Comparison of ENCODE assay signal across 11 cellular contexts in genomic region chr11:36356201-36356600, GRCh38.
A peak's percentile ranks its signal among the peaks of the same experiment; 100 is the strongest.
DNase-seq lines count a peak whose midpoint lies in the region; ATAC-seq and TF ChIP-seq lines count a peak whose summit lies in the region.
"Had no signal": no experiment of that assay in that cellular context is flagged by ENCODE, and none has a peak within 500 bp of the region (broad histone marks: within the 10 kb centered on the region; RNA-seq: fewer than 3 reads in every experiment).

No MANE protein-coding gene starts in this region.

- peaks cover 14% of the 10 kb centered on the region for H3K4me1 ChIP-seq in A673 (ENCODE audit: insufficient read depth, low read length, poor library complexity, severe bottlenecking)

- no peak overlapping the region for H3K4me3 ChIP-seq in A673 (ENCODE audit: low read depth, low read length, poor library complexity, severe bottlenecking)
- H3K4me3 ChIP-seq: heart right ventricle had no signal

- BruUV-seq in A673 (replicated peaks; lab: Mats Ljungman, UMichigan), result no TSS peak

- DNase-seq in A673 (ENCODE audit: low spot score) (peak; percentile 78), RPMI8226 (peak; percentile 16), occipital lobe (lab: John Stamatoyannopoulos, UW) (no peak), NCI-H187 treated with DMSO at 0.1 percent for 48 hours (lab: John Stamatoyannopoulos, UW) (no peak)
- DNase-seq in stimulated activated CD4-positive, alpha-beta T cell treated with anti-CD3 and anti-CD28 coated beads, Interleukin-4, amount 100 ng/mL, for 1 hour, result no peak
- DNase-seq in activated T-cell treated with anti-CD3 and anti-CD28 coated beads, Interleukin-2, amount 50 U/mL, for 1 hour, result no peak
- DNase-seq: heart right ventricle had no signal

- no peaks in the 10 kb centered on the region for H3K27me3 ChIP-seq in A673 (replicated peaks; ENCODE audit: insufficient read depth, low read depth, low read length, poor library complexity)

- H3K9me3 ChIP-seq in A673 (ENCODE audit: low read depth, low read length, poor library complexity, severe bottlenecking), result no peaks in the 10 kb centered on the region
- H3K9me3 ChIP-seq: heart right ventricle had no signal

- POLR2A ChIA-PET in A673 (lab: Charles Lee; ENCODE audit: low non-redundant PET), result no interaction called here

- no peak for TF ChIP-seq CTCF in A673 (conservative IDR thresholded peaks at IDR 0.05; ENCODE audit: low read depth, low read length)

- intact Hi-C loops in A673 (cut with micrococcal nuclease; ENCODE audit: unreplicated experiment), result no loop called here

- no peaks in the 10 kb centered on the region for H3K36me3 ChIP-seq in A673 (ENCODE audit: insufficient read depth, low read length, poor library complexity, severe bottlenecking)
- H3K36me3 ChIP-seq: heart right ventricle had no signal

- CTCF ChIA-PET in A673 (lab: Charles Lee), result no interaction called here

- peak; percentile 46 for ATAC-seq in GM19035 (IDR thresholded peaks at IDR 0.05; ENCODE audit: unreplicated experiment)
- ATAC-seq in HG02973 (IDR thresholded peaks at IDR 0.05; ENCODE audit: unreplicated experiment), result peak; percentile 50

- H3K27ac ChIP-seq in A673 (ENCODE audit: low read depth, low read length, poor library complexity, severe bottlenecking), result no peak overlapping the region
- H3K27ac ChIP-seq: C4-2B, RWPE1 had no signal

Comparison
In these comparisons a context has a peak if more than half of its experiments do, and no peak if none do; other contexts are left out.
1. DNase-seq: peak in A673 (single experiment) and RPMI8226 (single experiment); none in occipital lobe (single experiment), NCI-H187 treated with DMSO at 0.1 percent for 48 hours (single experiment), stimulated activated CD4-positive, alpha-beta T cell treated with anti-CD3 and anti-CD28 coated beads, Interleukin-4, amount 100 ng/mL, for 1 hour (single experiment) and activated T-cell treated with anti-CD3 and anti-CD28 coated beads, Interleukin-2, amount 50 U/mL, for 1 hour (single experiment).